ENCODE assay signal across 8 cellular contexts in the genomic region with DNA sequence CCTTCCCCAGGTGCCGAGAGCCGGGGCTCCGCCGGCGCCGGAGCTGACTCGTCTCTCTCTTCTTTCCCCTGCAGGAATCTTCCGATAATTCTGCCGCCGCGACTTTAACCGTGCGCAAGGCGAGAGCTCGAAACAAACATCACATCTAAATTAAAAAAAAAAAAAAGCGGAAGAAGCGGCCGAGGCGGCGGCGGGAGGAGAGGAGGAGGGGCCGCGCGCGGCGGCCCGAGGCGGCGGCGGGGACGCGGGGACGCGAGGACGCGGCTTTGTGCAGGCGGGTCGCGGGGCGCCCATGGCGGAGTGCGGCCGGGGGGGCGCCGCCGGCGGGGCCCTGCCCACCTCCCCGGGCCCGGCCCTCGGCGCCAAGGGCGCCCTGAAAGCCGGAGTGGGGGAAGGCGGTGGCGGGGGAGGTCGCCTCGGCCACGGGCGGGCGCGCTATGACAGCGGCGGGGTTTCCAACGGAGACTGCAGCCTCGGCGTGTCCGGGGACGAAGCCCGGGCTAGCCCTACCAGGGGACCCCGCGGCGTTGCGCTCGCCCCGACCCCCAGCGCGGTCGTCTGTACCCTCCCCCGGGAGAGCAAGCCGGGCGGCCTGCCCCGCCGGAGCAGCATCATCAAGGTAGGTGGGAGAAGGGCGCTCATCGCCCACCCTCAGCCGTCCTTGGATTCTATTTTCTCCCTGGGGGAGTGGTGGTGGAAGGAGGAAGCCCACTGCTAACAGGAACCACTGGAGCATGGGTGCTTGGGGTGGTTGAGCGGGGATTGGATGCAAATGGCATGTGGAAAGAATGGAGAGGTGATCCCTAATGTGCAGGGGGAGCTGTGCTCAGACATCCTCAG. TPM values are rescaled to one million over a fixed set of nuclear protein-coding genes. Genes with fewer than 3 reads are reported as not detected.
DNase-seq lines count a peak whose midpoint lies in the region; ATAC-seq and TF ChIP-seq lines count a peak whose summit lies in the region.

A gene (plus strand): TSS at position 208 of the 840 bp plus-strand sequence. CDS start 85 bp downstream, at position 293.

- H3K27ac ChIP-seq in mucosa of rectum (ENCODE audit: low read depth in 2 of 2, low read length in 2 of 2): peak within 1 kb of the TSS; percentile 83 to 84

- CTCF ChIA-PET in activated CD8-positive, alpha-beta memory T cell treated with anti-CD3 and anti-CD28 coated beads for 36 hours (lab: Charles Lee): interaction anchor here (0.9 to 2.0 kb wide), 13 partner anchors 15 to 289 kb away, joined by 3 to 7 read pairs (median 4); no protein-coding TSS in a partner anchor

- peak; percentile 44 for ATAC-seq in HG02798 (IDR thresholded peaks at IDR 0.05; ENCODE audit: poor library complexity, unreplicated experiment)
- ATAC-seq in stimulated activated memory B cell treated with anti-CD40 and anti-IgM and Interleukin-4, amounts not matched to agents 10 μg/mL and 1 μg/mL and 100 μg/mL, for 72 hours: peak; percentile 80

- POLR2A ChIA-PET in activated CD8-positive, alpha-beta memory T cell treated with anti-CD3 and anti-CD28 coated beads for 36 hours (lab: Charles Lee): interaction anchor here (0.6 to 1.7 kb wide), 8 partner anchors 21 to 1721 kb away, joined by 3 to 6 read pairs (median 4); no protein-coding TSS in a partner anchor

- H3K4me3 Mint-ChIP-seq in endothelial cell (ENCODE audit: unreplicated experiment): peak within 1 kb of the TSS; percentile 94
- H3K4me3 Mint-ChIP-seq in stimulated activated memory B cell treated with anti-CD40 and anti-IgM and Interleukin-4, amounts not matched to agents 10 μg/mL and 1 μg/mL and 100 μg/mL, for 72 hours: peak within 1 kb of the TSS; percentile 97

- no peaks in the 10 kb centered on the region for H3K9me3 Mint-ChIP-seq in endothelial cell (ENCODE audit: unreplicated experiment)
- H3K9me3 Mint-ChIP-seq in stimulated activated memory B cell treated with anti-CD40 and anti-IgM and Interleukin-4, amounts not matched to agents 10 μg/mL and 1 μg/mL and 100 μg/mL, for 72 hours: no peaks in the 10 kb centered on the region

- peak within 1 kb of the TSS; percentile 86 to 90 for H3K4me3 ChIP-seq in mucosa of rectum (ENCODE audit: low read length in 2 of 2)

- peak within 1 kb of the TSS; percentile 78 for H3K27ac Mint-ChIP-seq in endothelial cell (ENCODE audit: unreplicated experiment)
- H3K27ac Mint-ChIP-seq in stimulated activated memory B cell treated with anti-CD40 and anti-IgM and Interleukin-4, amounts not matched to agents 10 μg/mL and 1 μg/mL and 100 μg/mL, for 72 hours: peak within 1 kb of the TSS; percentile 98

- TF ChIP-seq CTCF in endothelial cell (IDR thresholded peaks at IDR 0.05; ENCODE audit: unreplicated experiment): no peak

- H3K27me3 ChIP-seq in mucosa of rectum (ENCODE audit: control insufficient read depth in 2 of 2, insufficient read depth in 2 of 2, low read length in 2 of 2): no peaks in the 10 kb centered on the region

- DNase-seq in NCI-H1417 (lab: John Stamatoyannopoulos, UW) (peak; percentile 20 to 62 (median 61)), NCI-H1417 treated with DMSO at 0.1 percent for 48 hours (lab: John Stamatoyannopoulos, UW) (no peak), NCI-H526 treated with DMSO at 0.1 percent for 48 hours (lab: John Stamatoyannopoulos, UW) (peak; percentile 15), endothelial cell (ENCODE audit: low spot score) (peak; percentile 51)

- no peaks in the 10 kb centered on the region for H3K9me3 ChIP-seq in mucosa of rectum (ENCODE audit: control insufficient read depth in 2 of 2, low read length in 2 of 2)

- peaks cover 12% of the 10 kb centered on the region for H3K27me3 Mint-ChIP-seq in endothelial cell (ENCODE audit: unreplicated experiment)
- no peaks in the 10 kb centered on the region for H3K27me3 Mint-ChIP-seq in stimulated activated memory B cell treated with anti-CD40 and anti-IgM and Interleukin-4, amounts not matched to agents 10 μg/mL and 1 μg/mL and 100 μg/mL, for 72 hours

- H3K4me1 ChIP-seq in mucosa of rectum (ENCODE audit: control insufficient read depth in 2 of 2, insufficient read depth in 2 of 2, low read length in 2 of 2): peaks cover 8 to 19% of the 10 kb centered on the region in 2 donors

- no peaks in the 10 kb centered on the region for H3K36me3 ChIP-seq in mucosa of rectum (ENCODE audit: control insufficient read depth in 2 of 2, insufficient read depth in 2 of 2, low read length in 2 of 2)

- H3K36me3 Mint-ChIP-seq in endothelial cell (ENCODE audit: low read depth, unreplicated experiment): peaks cover 4% of the 10 kb centered on the region
- H3K36me3 Mint-ChIP-seq in stimulated activated memory B cell treated with anti-CD40 and anti-IgM and Interleukin-4, amounts not matched to agents 10 μg/mL and 1 μg/mL and 100 μg/mL, for 72 hours: no peaks in the 10 kb centered on the region

- H3K9ac ChIP-seq in mucosa of rectum (ENCODE audit: low read depth in 1 of 2, low read length in 2 of 2): peak within 1 kb of the TSS; percentile 81 to 82

- peaks cover 16% of the 10 kb centered on the region for H3K4me1 Mint-ChIP-seq in endothelial cell (ENCODE audit: unreplicated experiment)
- peaks cover 41% of the 10 kb centered on the region for H3K4me1 Mint-ChIP-seq in stimulated activated memory B cell treated with anti-CD40 and anti-IgM and Interleukin-4, amounts not matched to agents 10 μg/mL and 1 μg/mL and 100 μg/mL, for 72 hours

RNA-seq across cellular contexts. Expression of the gene that starts here (rescaled TPM):
- total RNA-seq in activated CD8-positive, alpha-beta memory T cell treated with anti-CD3 and anti-CD28 coated beads for 36 hours: 10 to 100 TPM; 15.8 to 16.0 TPM
- total RNA-seq in endothelial cell (ENCODE audit: unreplicated experiment): 18.8 TPM
